Comparison of ENCODE assay signal across 8 cellular contexts in genomic region chr16:67967956-67968439, GRCh38. TPM values are rescaled to one million over a fixed set of nuclear protein-coding genes. Genes with fewer than 3 reads are reported as not detected.
DNase-seq lines count a peak whose midpoint lies in the region; ATAC-seq and TF ChIP-seq lines count a peak whose summit lies in the region.

No MANE protein-coding gene starts in this region.

- peak; percentile 46 for DNase-seq in NCI-H69 (lab: John Stamatoyannopoulos, UW)
- DNase-seq in adipocyte (ENCODE audit: low read depth) = peak; percentile 86
- DNase-seq in right atrium auricular region (ENCODE audit: low spot score) = no peak
- DNase-seq in sigmoid colon = no peak
- DNase-seq in NCI-H524 (lab: John Stamatoyannopoulos, UW) = no peak

- TF ChIP-seq EP300 in sigmoid colon (IDR thresholded peaks at IDR 0.05) = no peak

- intact Hi-C loops in sigmoid colon (cut with DNase I) = no loop called here

- H3K27ac ChIP-seq in right atrium auricular region (peak overlapping the region; percentile 96 to 99), sigmoid colon (peak overlapping the region; percentile 93 to 99 (median 96))

- 2 to 4% methylated on average over 50 of the region's 50 CpGs for WGBS in sigmoid colon, 2 donors

- H3K9me3 ChIP-seq in adipocyte (ENCODE audit: control insufficient read depth, low read length) = no peaks in the 10 kb centered on the region
- H3K9me3 ChIP-seq in right atrium auricular region = no peaks in the 10 kb centered on the region
- H3K9me3 ChIP-seq in sigmoid colon = no peaks in the 10 kb centered on the region

- ATAC-seq in GM18511 (IDR thresholded peaks at IDR 0.05; ENCODE audit: unreplicated experiment) = peak; percentile 40
- ATAC-seq in HG02588 (IDR thresholded peaks at IDR 0.05; ENCODE audit: unreplicated experiment) = peak; percentile 23
- no peak for ATAC-seq in HG03378 (IDR thresholded peaks at IDR 0.05; ENCODE audit: unreplicated experiment)

- peaks cover under 1% of the 10 kb centered on the region for H3K36me3 ChIP-seq in adipocyte (ENCODE audit: control insufficient read depth, insufficient read depth, low read length, severe bottlenecking)
- H3K36me3 ChIP-seq in right atrium auricular region = peaks cover 15% of the 10 kb centered on the region
- H3K36me3 ChIP-seq in sigmoid colon = peaks cover 0 to 4% (median 2%) of the 10 kb centered on the region in 4 donors

- TF ChIP-seq CTCF in right atrium auricular region (IDR thresholded peaks at IDR 0.05) = no peak
- no peak for TF ChIP-seq CTCF in sigmoid colon (IDR thresholded peaks at IDR 0.05)

- peak overlapping the region; percentile 97 for H3K9ac ChIP-seq in adipocyte (ENCODE audit: low read length)

- H3K4me1 ChIP-seq in adipocyte (ENCODE audit: control insufficient read depth, insufficient read depth, low read length) = peaks cover 47% of the 10 kb centered on the region
- peaks cover 0 to 55% of the 10 kb centered on the region in 2 donors for H3K4me1 ChIP-seq in right atrium auricular region
- H3K4me1 ChIP-seq in sigmoid colon = peaks cover 0 to 50% (median 45%) of the 10 kb centered on the region in 4 donors

- TF ChIP-seq POLR2A in sigmoid colon (IDR thresholded peaks at IDR 0.05) = no peak

- H3K4me3 ChIP-seq in adipocyte (ENCODE audit: low read length) (peak overlapping the region; percentile 92), right atrium auricular region (peak overlapping the region; percentile 88 to 99), sigmoid colon (peak overlapping the region; percentile 71 to 97 (median 84))

- H3K27me3 ChIP-seq in adipocyte (replicated peaks; ENCODE audit: control insufficient read depth, insufficient read depth, low read length) (no peaks in the 10 kb centered on the region), right atrium auricular region (no peaks in the 10 kb centered on the region), sigmoid colon (no peaks in the 10 kb centered on the region)

RNA-seq across cellular contexts. Expression of gene SLC12A4, which starts 0.4 kb away (rescaled TPM):
- total RNA-seq in right atrium auricular region (10 to 100 TPM; 39.5 to 85.9 TPM), sigmoid colon (10 to 100 TPM; 27.6 to 77.0 (median 45.6) TPM)
- polyA plus RNA-seq in sigmoid colon = 10 to 100 TPM in 1 of 3 donors, 1 to 10 TPM in 2; 3.0 to 13.3 (median 3.2) TPM

RNA-seq across cellular contexts. Expression of gene DPEP3, which starts 12.3 kb away (rescaled TPM):
- total RNA-seq in right atrium auricular region = not detected
- total RNA-seq in sigmoid colon = under 1 TPM in 1 of 4 donors, not detected in 3; 0.27 TPM
- under 1 TPM in 2 of 3 donors, not detected in 1; 0.09 to 0.46 TPM for polyA plus RNA-seq in sigmoid colon

RNA-seq across cellular contexts. Expression of gene LCAT, which starts 24.1 kb away (rescaled TPM):
- 10 to 100 TPM in 1 of 2 donors, 1 to 10 TPM in 1; 2.9 to 11.8 TPM for total RNA-seq in right atrium auricular region
- 10 to 100 TPM; 10.4 to 31.0 (median 15.2) TPM for total RNA-seq in sigmoid colon
- polyA plus RNA-seq in sigmoid colon = 1 to 10 TPM in 2 of 3 donors, under 1 TPM in 1; 0.60 to 5.5 (median 1.6) TPM

RNA-seq across cellular contexts. Expression of gene DPEP2, which starts 31.3 kb away (rescaled TPM):
- total RNA-seq in right atrium auricular region (1 to 10 TPM in 1 of 2 donors, under 1 TPM in 1; 0.85 to 1.6 TPM), sigmoid colon (1 to 10 TPM; 2.1 to 3.9 (median 3.1) TPM)
- 10 to 100 TPM in 1 of 3 donors, 1 to 10 TPM in 1, under 1 TPM in 1; 0.69 to 11.9 (median 1.2) TPM for polyA plus RNA-seq in sigmoid colon

RNA-seq across cellular contexts. Expression of gene PSMB10, which starts 31.3 kb away (rescaled TPM):
- total RNA-seq in right atrium auricular region (10 to 100 TPM; 37.3 to 38.4 TPM), sigmoid colon (10 to 100 TPM; 37.1 to 61.0 (median 42.5) TPM)
- 100 to 1,000 TPM; 170 to 200 (median 183) TPM for polyA plus RNA-seq in sigmoid colon

Comparison
In these comparisons a context has a peak if more than half of its experiments do, and no peak if none do; other contexts are left out.
1. DNase-seq: peak in NCI-H69 (single experiment) and adipocyte (single experiment); none in right atrium auricular region (single experiment), sigmoid colon (single experiment) and NCI-H524 (0 of 2).
2. Peak in every context shown above with its lines, with median percentiles within 50 percentile points of each other: H3K4me3 ChIP-seq.